In genomic region chr22:18078329-18079041, GRCh38 we compare ENCODE assay signal across 8 cellular contexts. TPM values are rescaled to one million over a fixed set of nuclear protein-coding genes. Genes with fewer than 3 reads are reported as not detected.
A peak's percentile ranks its signal among the peaks of the same experiment; 100 is the strongest.
DNase-seq lines count a peak whose midpoint lies in the region; ATAC-seq and TF ChIP-seq lines count a peak whose summit lies in the region.

No MANE protein-coding gene starts in this region.

- peak; percentile 11 for ATAC-seq in HG03135 (IDR thresholded peaks at IDR 0.05; ENCODE audit: unreplicated experiment)
- peak in 2 of 4 experiments; percentile 6 for ATAC-seq in T-cell (replicated peaks in 1 of 4)

- H3K27ac Mint-ChIP-seq in T-cell (peak overlapping the region; percentile 75 to 98), MCF 10A (ENCODE audit: low read depth, unreplicated experiment) (peak overlapping the region; percentile 80)

- intact Hi-C loops in MCF 10A (cut with micrococcal nuclease) = no loop called here

- POLR2A ChIA-PET in T-cell (lab: Charles Lee) = interaction anchor here in 1 of 2 donors (0.6 to 1.3 kb wide), 2 partner anchors 55 to 71 kb away, joined by 3 to 9 read pairs; partner anchors contain the start of gene USP18
- POLR2A ChIA-PET in MCF 10A (lab: Yijun Ruan, JAX) = interaction anchor here (0.6 to 5.3 kb wide), 18 partner anchors 12 to 1217 kb away, joined by 3 to 70 read pairs (median 6); partner anchors contain the start of genes MICAL3 and USP18

- no peak for TF ChIP-seq CTCF in MCF 10A (IDR thresholded peaks at IDR 0.05; ENCODE audit: unreplicated experiment)

- H3K27me3 Mint-ChIP-seq in T-cell (no peaks in the 10 kb centered on the region), MCF 10A (ENCODE audit: insufficient read depth, unreplicated experiment) (no peaks in the 10 kb centered on the region)

- H3K36me3 Mint-ChIP-seq in T-cell = peaks cover 36% of the 10 kb centered on the region
- peaks cover 52% of the 10 kb centered on the region for H3K36me3 Mint-ChIP-seq in MCF 10A (ENCODE audit: insufficient read depth, unreplicated experiment)

- H3K4me1 Mint-ChIP-seq in T-cell = peaks cover 57 to 70% (median 58%) of the 10 kb centered on the region in 3 donors
- peaks cover 34% of the 10 kb centered on the region for H3K4me1 Mint-ChIP-seq in MCF 10A (ENCODE audit: insufficient read depth, unreplicated experiment)

- BruUV-seq in MCF 10A (replicated peaks; lab: Mats Ljungman, UMichigan) = TSS peak; percentile 32

- DNase-seq in NCI-H2029 (lab: John Stamatoyannopoulos, UW) (peak; percentile 53), NCI-H2029 treated with DMSO at 0.1 percent for 48 hours (lab: John Stamatoyannopoulos, UW) (no peak), T-cell (peak in 14 of 34 experiments; percentile 8 to 31 (median 12)), MCF 10A (ENCODE audit: unreplicated experiment) (peak; percentile 45), kidney tubule cell (ENCODE audit: low spot score) (peak; percentile 78), dedifferentiated amniotic fluid mesenchymal stem cell (ENCODE audit: extremely low spot score) (no peak)
- peak; percentile 29 for DNase-seq in stimulated activated CD8-positive, alpha-beta memory T cell treated with anti-CD3 and anti-CD28 coated beads, Interleukin-15, amount 100 ng/mL, for 24 hours (ENCODE audit: low read depth)

- H3K4me3 Mint-ChIP-seq in T-cell (peak overlapping the region; percentile 94 to 96 (median 95)), MCF 10A (ENCODE audit: unreplicated experiment) (peak overlapping the region; percentile 91)

- H3K9me3 Mint-ChIP-seq in T-cell (no peaks in the 10 kb centered on the region), MCF 10A (ENCODE audit: unreplicated experiment) (peaks cover 8% of the 10 kb centered on the region)

- CTCF ChIA-PET in T-cell (lab: Charles Lee) (interaction anchor here in 1 of 2 donors (0.8 to 1.3 kb wide), 3 partner anchors 71 to 337 kb away, joined by 3 to 16 read pairs (median 6); partner anchors contain the start of gene USP18), MCF 10A (lab: Yijun Ruan, JAX) (interaction anchor here (0.7 to 10.0 kb wide), 15 partner anchors 11 to 864 kb away, joined by 3 to 145 read pairs (median 5); partner anchors contain the start of gene USP18)

RNA-seq across cellular contexts. Expression of gene PEX26, which starts 0.7 kb away (rescaled TPM):
- total RNA-seq in T-cell (10 to 100 TPM; 30.2 to 42.7 (median 39.8) TPM), MCF 10A (2022) (41.0 and 47.1 TPM in 2 replicates)

RNA-seq across cellular contexts. Expression of gene TUBA8, which starts 32.1 kb away (rescaled TPM):
- total RNA-seq in T-cell = 1 to 10 TPM; 1.5 to 3.3 (median 2.6) TPM
- 0.66 TPM in 1 of 2 replicates, not detected in the other for total RNA-seq in MCF 10A (2022)

RNA-seq across cellular contexts. Expression of gene MICAL3, which starts 54.1 kb away (rescaled TPM):
- total RNA-seq in T-cell (10 to 100 TPM; 19.1 to 37.5 (median 22.3) TPM), MCF 10A (2022) (54.1 and 62.1 TPM in 2 replicates)

Comparison
In these comparisons a context has a peak if more than half of its experiments do, and no peak if none do; other contexts are left out.
1. DNase-seq: peak in NCI-H2029 (single experiment), MCF 10A (single experiment), kidney tubule cell (single experiment) and stimulated activated CD8-positive, alpha-beta memory T cell treated with anti-CD3 and anti-CD28 coated beads, Interleukin-15, amount 100 ng/mL, for 24 hours (single experiment); none in NCI-H2029 treated with DMSO at 0.1 percent for 48 hours (single experiment) and dedifferentiated amniotic fluid mesenchymal stem cell (single experiment).